ENCODE assay signal across 7 cellular contexts in the genomic region with DNA sequence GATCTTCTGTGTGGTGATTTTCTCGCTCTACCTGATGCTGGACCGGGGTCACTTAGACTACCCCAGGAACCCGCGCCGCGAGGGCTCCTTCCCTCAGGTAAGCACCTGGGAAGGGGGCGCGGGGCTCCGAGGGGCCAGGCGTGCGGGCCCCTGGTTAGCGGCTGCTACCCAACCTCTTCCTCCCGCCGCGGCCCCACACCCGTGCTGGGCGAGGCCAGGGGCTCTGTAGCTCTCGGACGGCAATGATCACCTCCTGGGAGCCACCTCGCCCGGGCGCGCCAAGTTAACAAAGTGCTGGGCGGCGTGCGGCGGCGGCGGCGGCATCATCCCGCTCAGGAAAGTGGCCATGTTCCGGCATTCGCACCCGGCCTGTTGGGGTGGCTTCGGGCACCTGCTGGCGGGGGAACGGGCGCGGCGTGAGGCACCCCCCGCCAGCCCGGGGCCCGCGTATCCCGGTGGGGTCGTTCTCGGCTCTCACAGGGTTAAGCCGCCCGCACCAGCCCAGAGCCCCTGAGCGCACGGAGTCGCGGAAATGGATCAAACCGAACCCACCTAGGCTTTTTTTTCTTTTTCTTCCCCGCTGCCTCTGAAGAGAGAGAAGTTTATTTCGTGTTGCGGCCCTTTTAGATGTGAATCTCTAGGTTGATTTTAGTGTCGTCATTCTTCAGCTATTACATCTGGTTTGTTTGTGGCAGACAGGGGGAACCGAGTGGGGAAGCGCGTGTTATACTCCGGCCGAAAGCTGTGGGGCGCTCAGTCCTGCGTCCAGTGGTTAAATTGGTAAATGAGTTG. TPM values are rescaled to one million over a fixed set of nuclear protein-coding genes. Genes with fewer than 3 reads are reported as not detected.
DNase-seq lines count a peak whose midpoint lies in the region; ATAC-seq, FAIRE-seq and TF ChIP-seq lines count a peak whose summit lies in the region.

No MANE protein-coding gene starts in this region.

- no peak for TF ChIP-seq POLR2A in GM12891 (IDR thresholded peaks at IDR 0.05; ENCODE audit: low read depth, low read length)

- peak; percentile 9 for DNase-seq in GM12891 (ENCODE audit: insufficient read length, low spot score)
- DNase-seq in NCI-H460 (ENCODE audit: extremely low read depth, low read depth) = peak; percentile 65
- peak; percentile 13 to 21 for DNase-seq in activated CD4-positive, alpha-beta T cell treated with anti-CD3 and anti-CD28 coated beads, Interleukin-2, amount 50 U/mL, for 24 hours (ENCODE audit: low read depth in 1 of 2, low spot score in 1 of 2)
- peak; percentile 90 for DNase-seq in dedifferentiated amniotic fluid mesenchymal stem cell (ENCODE audit: extremely low spot score)
- peak; percentile 92 for DNase-seq in left kidney (ENCODE audit: low read depth, low spot score)
- DNase-seq in stimulated activated CD4-positive, alpha-beta T cell treated with anti-CD3 and anti-CD28 coated beads, Interleukin-1b, Interleukin-23, amount 100 ng/mL, for 4 hours (ENCODE audit: low read depth in 2 of 2) = peak; percentile 23 to 27

- peak; percentile 18 for ATAC-seq in HG02885 (IDR thresholded peaks at IDR 0.05; ENCODE audit: poor library complexity, unreplicated experiment)

- FAIRE-seq in GM12891 (lab: Jason Lieb, UNC) = no peak

TF ChIP-seq in GM12891, 5 proteins besides CTCF, POLR2A, EP300 and RAD21:
- TF ChIP-seq SPI1 (IDR thresholded peaks at IDR 0.05; ENCODE audit: low read depth, low read length) (no peak), POU2F2 (IDR thresholded peaks at IDR 0.05; ENCODE audit: low read depth, low read length) (no peak), TAF1 (IDR thresholded peaks at IDR 0.05; ENCODE audit: low read depth, low read length) (no peak), POLR2AphosphoS5 (IDR thresholded peaks at IDR 0.05; ENCODE audit: low read depth, low read length) (no peak), PAX5 (IDR thresholded peaks at IDR 0.05; ENCODE audit: insufficient read depth, low read length, severe bottlenecking) (no peak)

RNA-seq across cellular contexts. Expression of a gene that starts 0.9 kb away (rescaled TPM):
- 0.46 TPM for polyA plus RNA-seq in GM12891 (2012; ENCODE audit: low read depth, missing spikeins)
- total RNA-seq in NCI-H460 (2014; rRNA removed; shearing (Covaris generic)) = 147 and 151 TPM in 2 replicates
- polyA plus RNA-seq in NCI-H460 (2014; cell fraction: nucleus; rRNA removed) = 66.6 and 104 TPM in 2 replicates

Comparison
In these comparisons a context has a peak if more than half of its experiments do, and no peak if none do; other contexts are left out.
1. Peak in every context shown above with its lines: DNase-seq and ATAC-seq.
2. DNase-seq: peak in every context shown above with its lines; median percentile 92 in left kidney; 90 in dedifferentiated amniotic fluid mesenchymal stem cell; 65 in NCI-H460; 25 in stimulated activated CD4-positive, alpha-beta T cell treated with anti-CD3 and anti-CD28 coated beads, Interleukin-1b, Interleukin-23, amount 100 ng/mL, for 4 hours; 17 in activated CD4-positive, alpha-beta T cell treated with anti-CD3 and anti-CD28 coated beads, Interleukin-2, amount 50 U/mL, for 24 hours; 9 in GM12891.